ENCODE assay signal across 19 cellular contexts in the genomic region with DNA sequence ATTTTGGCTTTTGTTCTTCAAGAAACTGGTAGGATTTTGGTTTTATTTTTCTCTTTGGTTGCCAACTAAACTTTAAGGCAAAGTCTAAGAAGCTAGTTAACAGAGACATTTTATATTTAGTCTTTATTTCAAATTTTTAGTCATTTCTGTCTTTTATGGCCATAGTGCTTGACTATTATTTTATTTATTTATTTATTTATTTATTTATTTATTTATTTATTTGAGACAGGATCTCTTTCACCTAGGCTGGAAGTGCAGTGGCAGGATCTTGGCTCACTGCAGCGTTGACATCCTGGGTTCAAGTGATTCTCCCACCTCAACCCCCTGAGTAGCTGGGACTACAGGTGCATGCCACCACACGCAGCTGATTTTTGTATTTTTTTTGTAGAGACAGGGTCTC. TPM values are rescaled to one million over a fixed set of nuclear protein-coding genes. Genes with fewer than 3 reads are reported as not detected.
A peak's percentile ranks its signal among the peaks of the same experiment; 100 is the strongest.
DNase-seq lines count a peak whose midpoint lies in the region; ATAC-seq lines count a peak whose summit lies in the region.
"Had no signal": no experiment of that assay in that cellular context is flagged by ENCODE, and none has a peak within 500 bp of the region (broad histone marks: within the 10 kb centered on the region; RNA-seq: fewer than 3 reads in every experiment).

No MANE protein-coding gene starts in this region.

- peaks cover 4% of the 10 kb centered on the region for H3K36me3 ChIP-seq in HAP-1 (replicated peaks)

- H3K27me3 ChIP-seq in HAP-1 (ENCODE audit: low read depth): no peaks in the 10 kb centered on the region

- no peaks in the 10 kb centered on the region for H3K27me3 Mint-ChIP-seq in T-helper 2 cell treated with Interferon-gamma antibody and Interleukin-4, amounts not matched to agents 5 μg/mL and 100 μg/mL, for 36 hours (ENCODE audit: low read depth)
- no peaks in the 10 kb centered on the region for H3K27me3 Mint-ChIP-seq in activated naive CD8-positive, alpha-beta T cell
- H3K27me3 Mint-ChIP-seq in naive thymus-derived CD8-positive, alpha-beta T cell: no peaks in the 10 kb centered on the region
- H3K27me3 Mint-ChIP-seq in stimulated activated naive B cell treated with anti-CD40 and anti-IgM and Interleukin-4, amounts not matched to agents 10 μg/mL and 1 μg/mL and 100 μg/mL, for 72 hours: no peaks in the 10 kb centered on the region

- H3K4me1 Mint-ChIP-seq in T-helper 2 cell treated with Interferon-gamma antibody and Interleukin-4, amounts not matched to agents 5 μg/mL and 100 μg/mL, for 36 hours (ENCODE audit: low read depth): peaks cover 21% of the 10 kb centered on the region
- peaks cover 35% of the 10 kb centered on the region for H3K4me1 Mint-ChIP-seq in activated naive CD8-positive, alpha-beta T cell (ENCODE audit: low read depth)
- peaks cover 17 to 40% (median 30%) of the 10 kb centered on the region in 4 donors for H3K4me1 Mint-ChIP-seq in naive thymus-derived CD8-positive, alpha-beta T cell
- peaks cover 12 to 28% of the 10 kb centered on the region in 2 donors for H3K4me1 Mint-ChIP-seq in stimulated activated naive B cell treated with anti-CD40 and anti-IgM and Interleukin-4, amounts not matched to agents 10 μg/mL and 1 μg/mL and 100 μg/mL, for 72 hours

- peaks cover 10% of the 10 kb centered on the region for H3K36me3 Mint-ChIP-seq in T-helper 2 cell treated with Interferon-gamma antibody and Interleukin-4, amounts not matched to agents 5 μg/mL and 100 μg/mL, for 36 hours (ENCODE audit: low read depth)
- H3K36me3 Mint-ChIP-seq in activated naive CD8-positive, alpha-beta T cell: peaks cover 4% of the 10 kb centered on the region
- H3K36me3 Mint-ChIP-seq in naive thymus-derived CD8-positive, alpha-beta T cell: peaks cover 0 to 15% (median under 1%) of the 10 kb centered on the region in 3 donors
- peaks cover 9 to 10% of the 10 kb centered on the region in 2 donors for H3K36me3 Mint-ChIP-seq in stimulated activated naive B cell treated with anti-CD40 and anti-IgM and Interleukin-4, amounts not matched to agents 10 μg/mL and 1 μg/mL and 100 μg/mL, for 72 hours

- in situ Hi-C loops in HAP-1 (cut with MboI; ENCODE audit: low sequenced_read_pairs): no loop called here

- POLR2A ChIA-PET in naive thymus-derived CD8-positive, alpha-beta T cell (lab: Charles Lee): no interaction called here

- no peak for DNase-seq in T-helper 2 cell treated with Interferon-gamma antibody and Interleukin-4, amounts not matched to agents 5 μg/mL and 100 μg/mL, for 36 hours (ENCODE audit: low spot score)
- no peak for DNase-seq in T-helper 2 cell
- no peak for DNase-seq in HAP-1 (ENCODE audit: low spot score in 2 of 2)
- DNase-seq in naive thymus-derived CD8-positive, alpha-beta T cell: no peak
- DNase-seq in cerebellum (ENCODE audit: low spot score): no peak
- no peak for DNase-seq in stimulated activated naive B cell treated with anti-CD40 and anti-IgM and Interleukin-4, amounts not matched to agents 10 μg/mL and 1 μg/mL and 100 μg/mL, for 72 hours
- DNase-seq: 8988T; activated CD4-positive, CD25-positive, alpha-beta regulatory T cell; cerebellar nuclear complex; foreskin fibroblast; KBM-7; mucosa of descending colon; NCI-H1436 treated with DMSO at 0.1 percent for 48 hours; stimulated activated CD4-positive, alpha-beta T cell treated with anti-CD3 and anti-CD28 coated beads, Interleukin-12 subunit alpha, Interleukin-12 subunit beta, amount 100 ng/mL, for 4 hours; stimulated activated naive CD4-positive, alpha-beta T cell treated with Interleukin-2 at 50 U/mL for 16 hours; T-helper 1 cell had no signal

- peaks cover 2% of the 10 kb centered on the region; the same call in 1 of the 2 replicates for H3K9me3 ChIP-seq in HAP-1
- H3K9me3 ChIP-seq: mucosa of descending colon had no signal

- ATAC-seq in naive thymus-derived CD8-positive, alpha-beta T cell: no peak
- ATAC-seq in GM19455 (IDR thresholded peaks at IDR 0.05; ENCODE audit: unreplicated experiment): no peak
- no peak for ATAC-seq in stimulated activated naive B cell treated with anti-CD40 and anti-IgM and Interleukin-4, amounts not matched to agents 10 μg/mL and 1 μg/mL and 100 μg/mL, for 72 hours (replicated peaks)
- ATAC-seq: mucosa of descending colon had no signal

- no peak overlapping the region for H3K27ac Mint-ChIP-seq in T-helper 2 cell treated with Interferon-gamma antibody and Interleukin-4, amounts not matched to agents 5 μg/mL and 100 μg/mL, for 36 hours
- no peak overlapping the region for H3K27ac Mint-ChIP-seq in activated naive CD8-positive, alpha-beta T cell
- peak overlapping the region in 2 of 10 donors; percentile 21 to 46 for H3K27ac Mint-ChIP-seq in naive thymus-derived CD8-positive, alpha-beta T cell
- H3K27ac Mint-ChIP-seq in stimulated activated naive B cell treated with anti-CD40 and anti-IgM and Interleukin-4, amounts not matched to agents 10 μg/mL and 1 μg/mL and 100 μg/mL, for 72 hours: no peak overlapping the region
- H3K27ac Mint-ChIP-seq: CD14-positive monocyte had no signal

- peak overlapping the region; percentile 47 for H3K4me3 Mint-ChIP-seq in T-helper 2 cell treated with Interferon-gamma antibody and Interleukin-4, amounts not matched to agents 5 μg/mL and 100 μg/mL, for 36 hours
- H3K4me3 Mint-ChIP-seq in activated naive CD8-positive, alpha-beta T cell: peak overlapping the region; percentile 97
- H3K4me3 Mint-ChIP-seq in naive thymus-derived CD8-positive, alpha-beta T cell: peak overlapping the region in 9 of 10 donors; percentile 12 to 67 (median 50)
- H3K4me3 Mint-ChIP-seq in stimulated activated naive B cell treated with anti-CD40 and anti-IgM and Interleukin-4, amounts not matched to agents 10 μg/mL and 1 μg/mL and 100 μg/mL, for 72 hours: no peak overlapping the region
- H3K4me3 Mint-ChIP-seq: CD14-positive monocyte had no signal

- peaks cover 4% of the 10 kb centered on the region; the same call in 1 of the 2 replicates for H3K4me1 ChIP-seq in HAP-1

- no peaks in the 10 kb centered on the region for H3K9me3 Mint-ChIP-seq in T-helper 2 cell treated with Interferon-gamma antibody and Interleukin-4, amounts not matched to agents 5 μg/mL and 100 μg/mL, for 36 hours
- no peaks in the 10 kb centered on the region for H3K9me3 Mint-ChIP-seq in activated naive CD8-positive, alpha-beta T cell (ENCODE audit: low read depth)
- H3K9me3 Mint-ChIP-seq in naive thymus-derived CD8-positive, alpha-beta T cell: no peaks in the 10 kb centered on the region
- H3K9me3 Mint-ChIP-seq in stimulated activated naive B cell treated with anti-CD40 and anti-IgM and Interleukin-4, amounts not matched to agents 10 μg/mL and 1 μg/mL and 100 μg/mL, for 72 hours: no peaks in the 10 kb centered on the region

- peak overlapping the region; percentile 98; the same call in 1 of the 2 replicates for H3K4me3 ChIP-seq in HAP-1
- H3K4me3 ChIP-seq: mucosa of descending colon had no signal

RNA-seq across cellular contexts. Expression of a gene that starts 3.1 kb away (rescaled TPM):
- total RNA-seq in naive thymus-derived CD8-positive, alpha-beta T cell: 10 to 100 TPM; 75.1 to 79.3 TPM
- 10 to 100 TPM; 11.3 to 18.5 (median 11.5) TPM for polyA plus RNA-seq in naive thymus-derived CD8-positive, alpha-beta T cell
- 121 TPM for total RNA-seq in cerebellum

Comparison
In these comparisons a context has a peak if more than half of its experiments do, and no peak if none do; other contexts are left out.
1. H3K4me3 Mint-ChIP-seq: peak in T-helper 2 cell treated with Interferon-gamma antibody and Interleukin-4, amounts not matched to agents 5 μg/mL and 100 μg/mL, for 36 hours (single experiment), activated naive CD8-positive, alpha-beta T cell (single experiment) and naive thymus-derived CD8-positive, alpha-beta T cell (9 of 10); none in stimulated activated naive B cell treated with anti-CD40 and anti-IgM and Interleukin-4, amounts not matched to agents 10 μg/mL and 1 μg/mL and 100 μg/mL, for 72 hours (0 of 2).